In the genomic region with DNA sequence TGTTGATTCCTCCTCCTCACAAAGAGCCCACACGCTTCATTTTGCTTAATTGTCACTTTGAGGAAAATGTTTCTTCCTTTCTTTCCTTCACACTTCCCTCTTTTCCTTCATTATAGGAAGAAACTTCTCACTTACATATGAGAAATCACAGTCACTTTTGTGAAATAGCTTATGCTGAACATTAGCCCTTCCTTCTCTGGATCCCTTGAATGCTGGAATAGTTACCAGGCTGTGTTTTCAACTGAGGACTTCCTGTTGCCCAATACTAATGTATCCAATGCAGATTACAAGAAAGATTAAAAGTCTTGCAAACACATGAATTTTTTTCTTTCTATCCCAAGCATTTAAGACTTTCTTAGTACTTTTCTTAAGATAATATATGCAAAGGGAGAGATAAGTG, we compare ENCODE assay signal across 22 cellular contexts. TPM values are rescaled to one million over a fixed set of nuclear protein-coding genes. Genes with fewer than 3 reads are reported as not detected.
A peak's percentile ranks its signal among the peaks of the same experiment; 100 is the strongest.
DNase-seq lines count a peak whose midpoint lies in the region; ATAC-seq and TF ChIP-seq lines count a peak whose summit lies in the region.
"Had no signal": no experiment of that assay in that cellular context is flagged by ENCODE, and none has a peak within 500 bp of the region (broad histone marks: within the 10 kb centered on the region; RNA-seq: fewer than 3 reads in every experiment).

No MANE protein-coding gene starts in this region.

- H3K4me2 ChIP-seq in parathyroid adenoma (ENCODE audit: low read length): peak overlapping the region; percentile 6

- no peak for DNase-seq in Right ventricle myocardium superior
- DNase-seq in cardiac septum (ENCODE audit: low spot score): no peak
- DNase-seq in kidney glomerular epithelial cell (lab: John Stamatoyannopoulos, UW): no peak
- no peak for DNase-seq in HK-2 (ENCODE audit: unreplicated experiment)
- no peak for DNase-seq in GM20000 (ENCODE audit: low spot score)
- DNase-seq in RPMI8226: no peak
- DNase-seq: 8988T; BE2C; CD4-positive, alpha-beta memory T cell; DMS53; EL; GM23248; HCEC 1CT; NCI-H1105 treated with DMSO at 0.1 percent for 48 hours; NCI-H1694; NCI-H2081 treated with DMSO at 0.1 percent for 48 hours; NCI-H446 treated with DMSO at 0.1 percent for 48 hours; NCI-H69; SIG-M5 had no signal

- peak; percentile 75 for ATAC-seq in Right ventricle myocardium superior (ENCODE audit: poor library complexity)
- ATAC-seq: GM12878 had no signal

- H2AFZ ChIP-seq in parathyroid adenoma: no peak overlapping the region
- H2AFZ ChIP-seq: GM23248 had no signal

- H3K36me3 Mint-ChIP-seq in dendritic cell treated with granulocyte-macrophage colony-stimulating factor and Interleukin-4, amounts not matched to agents 40 ng/mL and 50 ng/mL, for 4 days (ENCODE audit: low read depth): no peaks in the 10 kb centered on the region
- H3K36me3 Mint-ChIP-seq: CD4-positive, alpha-beta memory T cell had no signal

- no peaks in the 10 kb centered on the region for H3K9me3 ChIP-seq in parathyroid adenoma (ENCODE audit: control insufficient read depth, low read length)
- H3K9me3 ChIP-seq: BE2C had no signal

- TF ChIP-seq CTCF in parathyroid adenoma (IDR thresholded peaks at IDR 0.05): no peak
- no peak for TF ChIP-seq CTCF in GM20000 (IDR thresholded peaks at IDR 0.05; ENCODE audit: extremely low read depth, missing control alignments)

- H3K9ac ChIP-seq in parathyroid adenoma: no peak overlapping the region
- H3K9ac ChIP-seq: GM23248 had no signal

- no peaks in the 10 kb centered on the region for H3K36me3 ChIP-seq in parathyroid adenoma (ENCODE audit: control insufficient read depth, insufficient read depth, low read length)
- H3K36me3 ChIP-seq: BE2C had no signal

- no peaks in the 10 kb centered on the region for H3K9me3 Mint-ChIP-seq in dendritic cell treated with granulocyte-macrophage colony-stimulating factor and Interleukin-4, amounts not matched to agents 40 ng/mL and 50 ng/mL, for 4 days

- peak overlapping the region; percentile 6 for H3K4me3 ChIP-seq in parathyroid adenoma (ENCODE audit: low read depth, low read length)
- H3K4me3 ChIP-seq: GM12878, GM23248 had no signal

- H3K27ac ChIP-seq in parathyroid adenoma: no peak overlapping the region
- H3K27ac ChIP-seq: GM23248 had no signal

- no peaks in the 10 kb centered on the region for H3K27me3 ChIP-seq in parathyroid adenoma (ENCODE audit: control insufficient read depth, insufficient read depth, low read length)
- H3K27me3 ChIP-seq: BE2C had no signal

- H3K27me3 Mint-ChIP-seq in dendritic cell treated with granulocyte-macrophage colony-stimulating factor and Interleukin-4, amounts not matched to agents 40 ng/mL and 50 ng/mL, for 4 days: no peaks in the 10 kb centered on the region

- peak overlapping the region; percentile 87 for H3K27ac Mint-ChIP-seq in dendritic cell treated with granulocyte-macrophage colony-stimulating factor and Interleukin-4, amounts not matched to agents 40 ng/mL and 50 ng/mL, for 4 days
- H3K27ac Mint-ChIP-seq: CD4-positive, alpha-beta memory T cell had no signal

- peaks cover 58% of the 10 kb centered on the region for H3K4me1 Mint-ChIP-seq in dendritic cell treated with granulocyte-macrophage colony-stimulating factor and Interleukin-4, amounts not matched to agents 40 ng/mL and 50 ng/mL, for 4 days (ENCODE audit: low read depth)
- H3K4me1 Mint-ChIP-seq: CD4-positive, alpha-beta memory T cell had no signal

- peak overlapping the region; percentile 4 for H3K4me3 Mint-ChIP-seq in dendritic cell treated with granulocyte-macrophage colony-stimulating factor and Interleukin-4, amounts not matched to agents 40 ng/mL and 50 ng/mL, for 4 days
- H3K4me3 Mint-ChIP-seq: CD4-positive, alpha-beta memory T cell had no signal

- no peaks in the 10 kb centered on the region for H3K4me1 ChIP-seq in parathyroid adenoma
- H3K4me1 ChIP-seq: BE2C had no signal

- H3K79me2 ChIP-seq in parathyroid adenoma: no peaks in the 10 kb centered on the region

- intact Hi-C loops in Right ventricle myocardium superior (cut with DNase I): no loop called here
- intact Hi-C loops in cardiac septum (cut with DNase I): no loop called here
- intact Hi-C loops in dendritic cell treated with granulocyte-macrophage colony-stimulating factor and Interleukin-4, amounts not matched to agents 40 ng/mL and 50 ng/mL, for 4 days (cut with micrococcal nuclease): no loop called here

RNA-seq across cellular contexts. Expression of gene MS4A6E, which starts 5.9 kb away (rescaled TPM):
- total RNA-seq in Right ventricle myocardium superior (not detected), cardiac septum (not detected)
- total RNA-seq: CD4-positive, alpha-beta memory T cell; GM12878; GM23248 had no signal

RNA-seq across cellular contexts. Expression of gene MS4A7, which starts 45.4 kb away (rescaled TPM):
- total RNA-seq in Right ventricle myocardium superior (11.9 TPM), cardiac septum (8.2 TPM)
- total RNA-seq: GM23248 had no signal

RNA-seq across cellular contexts. Expression of gene MS4A4A, which starts 52.5 kb away (rescaled TPM):
- total RNA-seq in Right ventricle myocardium superior: 15.2 TPM
- total RNA-seq in cardiac septum: 8.8 TPM
- total RNA-seq: GM23248 had no signal
